In the genomic region with DNA sequence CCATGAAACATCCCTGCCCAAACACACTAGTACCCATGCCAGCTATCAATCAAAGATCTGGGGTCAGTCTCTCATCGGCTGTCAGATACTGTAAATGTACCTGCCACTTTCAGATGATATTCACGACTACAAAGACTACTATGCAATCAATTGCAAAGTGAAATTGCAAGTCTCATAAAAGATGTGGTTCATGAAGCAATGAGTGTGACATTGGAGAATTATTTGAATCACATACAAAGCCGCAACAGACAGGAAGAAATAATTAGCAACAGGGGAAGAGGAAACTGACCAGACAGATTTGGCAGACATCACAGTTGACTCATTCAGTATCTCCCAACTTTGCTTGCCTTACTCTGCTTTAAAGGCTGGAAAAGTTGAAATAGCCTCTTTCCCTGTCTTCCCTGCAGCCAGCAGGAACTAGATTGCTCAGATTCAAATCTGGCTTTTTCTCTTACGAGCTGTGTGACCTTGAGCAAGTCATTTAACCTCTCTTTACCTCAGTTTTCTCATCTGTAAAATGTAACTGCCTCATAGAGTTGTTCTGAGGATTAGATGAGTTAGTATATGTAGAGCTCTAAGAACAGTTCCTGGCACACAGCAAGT, we compare ENCODE assay signal across 1 cellular context.
TF ChIP-seq lines count a peak whose summit lies in the region.

No MANE protein-coding gene starts in this region.

TF ChIP-seq in GM12878, 131 proteins besides CTCF, POLR2A, EP300 and RAD21 (continued from another document):
- TF ChIP-seq, protein P1, sequence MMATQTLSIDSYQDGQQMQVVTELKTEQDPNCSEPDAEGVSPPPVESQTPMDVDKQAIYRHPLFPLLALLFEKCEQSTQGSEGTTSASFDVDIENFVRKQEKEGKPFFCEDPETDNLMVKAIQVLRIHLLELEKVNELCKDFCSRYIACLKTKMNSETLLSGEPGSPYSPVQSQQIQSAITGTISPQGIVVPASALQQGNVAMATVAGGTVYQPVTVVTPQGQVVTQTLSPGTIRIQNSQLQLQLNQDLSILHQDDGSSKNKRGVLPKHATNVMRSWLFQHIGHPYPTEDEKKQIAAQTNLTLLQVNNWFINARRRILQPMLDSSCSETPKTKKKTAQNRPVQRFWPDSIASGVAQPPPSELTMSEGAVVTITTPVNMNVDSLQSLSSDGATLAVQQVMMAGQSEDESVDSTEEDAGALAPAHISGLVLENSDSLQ (IDR thresholded peaks at IDR 0.05), result 0 out of 2 replicates have a peak, but pooled peaks have one; percentile 9
- no peak for TF ChIP-seq TCF12 (IDR thresholded peaks at IDR 0.05; ENCODE audit: low read depth, low read length)
- no peak for TF ChIP-seq SUPT20H (IDR thresholded peaks at IDR 0.05; ENCODE audit: borderline replicate concordance, control insufficient read depth, low read depth, low read length)
